8 cellular contexts compared by ENCODE assay signal in the genomic region with DNA sequence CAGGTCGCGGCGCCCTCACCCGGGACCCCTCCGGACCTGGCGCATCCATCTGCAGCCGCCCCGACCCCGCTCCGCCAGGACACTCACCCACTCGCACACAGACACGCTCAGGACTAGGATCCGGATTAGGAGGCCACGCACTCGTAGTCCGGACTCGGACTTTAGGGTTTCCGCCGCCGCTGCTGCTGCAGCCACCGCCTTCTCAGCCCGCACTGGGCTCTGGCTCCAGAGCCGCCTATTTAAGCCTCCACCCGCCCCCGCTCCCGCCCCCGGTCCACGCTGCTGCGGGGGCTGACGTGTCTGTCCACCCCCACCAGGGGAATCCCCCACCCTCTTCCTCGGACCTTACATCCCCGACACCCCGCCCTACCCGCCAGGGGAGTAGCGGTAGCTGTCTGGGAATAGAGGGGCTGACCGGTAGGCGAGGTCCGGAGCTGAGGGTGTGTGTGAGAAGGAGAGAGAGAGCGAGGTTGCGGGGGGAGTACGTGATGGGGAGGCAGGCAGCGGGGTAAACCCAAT. TPM values are rescaled to one million over a fixed set of nuclear protein-coding genes. Genes with fewer than 3 reads are reported as not detected.
DNase-seq lines count a peak whose midpoint lies in the region; ATAC-seq and TF ChIP-seq lines count a peak whose summit lies in the region.

Gene RRAD (minus strand): TSS at position 214 of the 519 bp plus-strand sequence. CDS start 356 bp downstream, outside the sequence.

- peaks cover 0 to 7% (median 5%) of the 10 kb centered on the region in 4 donors for H3K4me1 Mint-ChIP-seq in CD4-positive, alpha-beta memory T cell

- H3K36me3 Mint-ChIP-seq in CD4-positive, alpha-beta memory T cell: peaks cover 0 to 2% of the 10 kb centered on the region in 2 donors

- H3K79me1 ChIP-seq in mesenchymal stem cell (replicated peaks; ENCODE audit: low read length, poor library complexity, severe bottlenecking): no peaks in the 10 kb centered on the region

- no peak within 1 kb of the TSS for H3K27ac ChIP-seq in CD4-positive, alpha-beta memory T cell (ENCODE audit: low read depth, low read length)
- H3K27ac ChIP-seq in HUES48 (ENCODE audit: low read depth, low read length) (no peak within 1 kb of the TSS), coronary artery (peak within 1 kb of the TSS; percentile 90 to 98), mesenchymal stem cell (ENCODE audit: low read length, poor library complexity, severe bottlenecking) (no peak within 1 kb of the TSS), aorta (ENCODE audit: low read depth in 1 of 2, low read length in 2 of 2) (peak within 1 kb of the TSS; percentile 3 to 89)

- H3K27ac Mint-ChIP-seq in CD4-positive, alpha-beta memory T cell: peak within 1 kb of the TSS in 1 of 7 donors; percentile 21

- peak within 1 kb of the TSS; percentile 77 for H3K4me2 ChIP-seq in mesenchymal stem cell (ENCODE audit: low read length, poor library complexity, severe bottlenecking)

- H2BK15ac ChIP-seq in mesenchymal stem cell (ENCODE audit: low read depth, poor library complexity, severe bottlenecking): peak within 1 kb of the TSS; percentile 74

- peak within 1 kb of the TSS; percentile 47 to 86 for H3K18ac ChIP-seq in mesenchymal stem cell (ENCODE audit: low read depth in 1 of 2, low read length in 2 of 2)

- peak within 1 kb of the TSS; percentile 30 to 63 for H3K4ac ChIP-seq in mesenchymal stem cell (ENCODE audit: low read depth in 1 of 2, low read length in 2 of 2)

- POLR2A ChIA-PET in CD4-positive, alpha-beta memory T cell (lab: Charles Lee; ENCODE audit: partially characterized antibody): interaction anchor here (0.7 kb wide), 1 partner anchor 9 kb away, joined by 3 read pairs; the partner anchor contains the start of gene CIAO2B

- H3K36me3 ChIP-seq in CD4-positive, alpha-beta memory T cell (ENCODE audit: insufficient read depth, low read length): no peaks in the 10 kb centered on the region
- H3K36me3 ChIP-seq in HUES48 (ENCODE audit: control insufficient read depth, insufficient read depth, low read length): no peaks in the 10 kb centered on the region
- H3K36me3 ChIP-seq in mesenchymal stem cell (ENCODE audit: control insufficient read depth in 1 of 2, insufficient read depth in 2 of 2, low read depth in 1 of 2, low read length in 2 of 2): peaks cover 0 to 18% of the 10 kb centered on the region in 2 experiments
- no peaks in the 10 kb centered on the region for H3K36me3 ChIP-seq in aorta (ENCODE audit: control insufficient read depth in 1 of 2, insufficient read depth in 2 of 2, low read length in 1 of 2)

- CTCF ChIA-PET in CD4-positive, alpha-beta memory T cell (lab: Charles Lee; ENCODE audit: partially characterized antibody): no interaction called here

- H3K9me3 Mint-ChIP-seq in CD4-positive, alpha-beta memory T cell: no peaks in the 10 kb centered on the region

- ATAC-seq in aorta (ENCODE audit: low FRiP score): peak; percentile 56
- ATAC-seq in HG03196 (IDR thresholded peaks at IDR 0.05; ENCODE audit: unreplicated experiment): no peak

- no peaks in the 10 kb centered on the region for H3K9me3 ChIP-seq in CD4-positive, alpha-beta memory T cell (ENCODE audit: control insufficient read depth in 1 of 2, low read length in 2 of 2)
- no peaks in the 10 kb centered on the region for H3K9me3 ChIP-seq in HUES48 (ENCODE audit: control insufficient read depth, insufficient read depth, low read length)
- no peaks in the 10 kb centered on the region for H3K9me3 ChIP-seq in mesenchymal stem cell (ENCODE audit: control insufficient read depth, low read length)
- no peaks in the 10 kb centered on the region for H3K9me3 ChIP-seq in aorta (ENCODE audit: control insufficient read depth, low read length)

- no peak for TF ChIP-seq CTCF in coronary artery (IDR thresholded peaks at IDR 0.05)

- H2BK12ac ChIP-seq in mesenchymal stem cell (ENCODE audit: low read length in 2 of 2): peak within 1 kb of the TSS; percentile 88 to 98

- H2AK5ac ChIP-seq in mesenchymal stem cell (ENCODE audit: low read length, severe bottlenecking): peak within 1 kb of the TSS; percentile 88

- H3K9ac ChIP-seq in HUES48 (ENCODE audit: low read depth, low read length) (no peak within 1 kb of the TSS), mesenchymal stem cell (ENCODE audit: low read length) (peak within 1 kb of the TSS; percentile 62)

- peak within 1 kb of the TSS; percentile 32 for H2BK5ac ChIP-seq in mesenchymal stem cell (ENCODE audit: low read depth, low read length, poor library complexity, severe bottlenecking)

- H4K91ac ChIP-seq in mesenchymal stem cell (ENCODE audit: low read length): peak within 1 kb of the TSS; percentile 93

- peak within 1 kb of the TSS in 1 of 2 experiments; percentile 91 for H3K14ac ChIP-seq in mesenchymal stem cell (ENCODE audit: low read length in 2 of 2)

- H3K4me3 Mint-ChIP-seq in CD4-positive, alpha-beta memory T cell: peak within 1 kb of the TSS; percentile 47 to 80 (median 76)

- H3K23ac ChIP-seq in mesenchymal stem cell (ENCODE audit: low read length in 2 of 2): no peak within 1 kb of the TSS

- peak within 1 kb of the TSS; percentile 7 for H2BK120ac ChIP-seq in mesenchymal stem cell (ENCODE audit: low read depth, low read length)

- peak within 1 kb of the TSS in 1 of 2 donors; percentile 14 for H3K4me3 ChIP-seq in CD4-positive, alpha-beta memory T cell (ENCODE audit: low read length in 2 of 2)
- H3K4me3 ChIP-seq in HUES48 (ENCODE audit: low read depth, low read length) (peak within 1 kb of the TSS; percentile 59), coronary artery (peak within 1 kb of the TSS; percentile 84), mesenchymal stem cell (ENCODE audit: insufficient read depth in 1 of 2, low read depth in 1 of 2, low read length in 2 of 2) (peak within 1 kb of the TSS; percentile 61 to 70), aorta (ENCODE audit: low read length in 2 of 2) (peak within 1 kb of the TSS; percentile 49 to 80)

- peak within 1 kb of the TSS; percentile 66 for H4K8ac ChIP-seq in mesenchymal stem cell (ENCODE audit: low read length)

- H3K27me3 ChIP-seq in CD4-positive, alpha-beta memory T cell (ENCODE audit: insufficient read depth, low read length): peaks cover 11% of the 10 kb centered on the region
- peaks cover 44% of the 10 kb centered on the region for H3K27me3 ChIP-seq in HUES48 (ENCODE audit: control insufficient read depth, insufficient read depth, low read length)
- peaks cover 8 to 28% of the 10 kb centered on the region in 2 experiments for H3K27me3 ChIP-seq in mesenchymal stem cell (ENCODE audit: control insufficient read depth in 1 of 2, insufficient read depth in 1 of 2, low read length in 2 of 2)
- no peaks in the 10 kb centered on the region for H3K27me3 ChIP-seq in aorta (ENCODE audit: control insufficient read depth in 1 of 2, insufficient read depth in 2 of 2, low read length in 1 of 2)

- H3K4me1 ChIP-seq in CD4-positive, alpha-beta memory T cell (ENCODE audit: insufficient read depth, low read length): peaks cover 7% of the 10 kb centered on the region
- H3K4me1 ChIP-seq in HUES48 (ENCODE audit: control insufficient read depth, insufficient read depth, low read length): no peaks in the 10 kb centered on the region; the same call in 1 of the 2 replicates
- peaks cover 52% of the 10 kb centered on the region for H3K4me1 ChIP-seq in mesenchymal stem cell (ENCODE audit: control insufficient read depth, insufficient read depth, low read depth, low read length)
- no peaks in the 10 kb centered on the region for H3K4me1 ChIP-seq in aorta (ENCODE audit: control insufficient read depth in 1 of 2, insufficient read depth in 2 of 2, low read length in 2 of 2)

- H2AFZ ChIP-seq in mesenchymal stem cell (ENCODE audit: low read depth, low read length): peak within 1 kb of the TSS; percentile 30

- intact Hi-C loops in CD4-positive, alpha-beta memory T cell (cut with micrococcal nuclease): no loop called here
- intact Hi-C loops in aorta (cut with DNase I): loop anchor here in 1 of 2 donors (2.0 kb wide), 1 partner anchor 27 kb away; no protein-coding TSS in a partner anchor

- WGBS in mesenchymal stem cell: 6% methylated on average over 32 of the region's 42 CpGs
- 1% methylated on average over 24 to 42 of the region's 42 CpGs for WGBS in aorta, 2 donors

- H3K27me3 Mint-ChIP-seq in CD4-positive, alpha-beta memory T cell: peaks cover 21 to 23% of the 10 kb centered on the region in 2 donors

- no peak for DNase-seq in CD4-positive, alpha-beta memory T cell
- peak; percentile 88 for DNase-seq in coronary artery (ENCODE audit: low spot score)
- peak; percentile 86 for DNase-seq in mesenchymal stem cell
- peak; percentile 88 for DNase-seq in aorta
- DNase-seq in NCI-H526 treated with DMSO at 0.1 percent for 48 hours (lab: John Stamatoyannopoulos, UW): no peak
- no peak for DNase-seq in NCI-H526 (lab: John Stamatoyannopoulos, UW)

RNA-seq across cellular contexts. Expression of gene RRAD, which starts in this region (rescaled TPM):
- total RNA-seq in CD4-positive, alpha-beta memory T cell: under 1 TPM; 0.29 to 0.58 TPM
- not detected for polyA plus RNA-seq in CD4-positive, alpha-beta memory T cell
- polyA plus RNA-seq in mesenchymal stem cell (2013, experiment 1 of 2): 6.9 TPM
- 7.7 TPM for polyA plus RNA-seq in mesenchymal stem cell (2013, experiment 2 of 2)
- 10 to 100 TPM; 23.6 to 30.1 TPM for total RNA-seq in aorta
- polyA plus RNA-seq in aorta: 10 to 100 TPM; 16.2 to 35.2 TPM

Comparison
In these comparisons a context has a peak if more than half of its experiments do, and no peak if none do; other contexts are left out.
1. RNA of gene RRAD (total RNA-seq): 23.6 to 30.1 TPM in aorta; 0.29 to 0.58 TPM in CD4-positive, alpha-beta memory T cell; every median in the first group is over 10 times any median in the second.
2. RNA of gene RRAD (polyA plus RNA-seq): 16.2 to 35.2 TPM in aorta; not detected in CD4-positive, alpha-beta memory T cell; every median in the first group is over 10 times any median in the second.
3. DNase-seq: peak in coronary artery (single experiment), mesenchymal stem cell (single experiment) and aorta (2 of 2); none in CD4-positive, alpha-beta memory T cell (0 of 5), NCI-H526 treated with DMSO at 0.1 percent for 48 hours (single experiment) and NCI-H526 (0 of 2).
4. H3K27ac ChIP-seq: peak in coronary artery (2 of 2) and aorta (2 of 2); none in CD4-positive, alpha-beta memory T cell (single experiment), HUES48 (single experiment) and mesenchymal stem cell (single experiment).